In the genomic region with DNA sequence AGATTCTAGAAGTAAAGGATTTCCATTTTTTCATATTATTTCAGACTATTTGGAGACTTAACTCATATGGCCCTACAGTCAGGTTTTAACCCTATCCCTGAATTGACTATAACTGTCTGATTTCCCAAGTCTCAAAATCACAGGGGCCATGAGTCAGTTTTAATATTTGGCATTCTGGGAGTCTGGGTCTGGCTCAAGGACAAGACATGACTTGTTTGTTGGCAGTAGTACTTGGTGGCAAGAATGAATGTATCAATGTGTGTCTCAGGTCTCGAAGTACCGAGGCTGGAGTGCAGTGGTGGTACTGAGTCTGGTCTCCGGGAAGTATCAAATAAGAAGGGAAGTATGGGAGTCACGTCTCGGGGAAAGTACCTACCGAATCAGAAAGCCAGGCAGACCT, we compare ENCODE assay signal across 27 cellular contexts. TPM values are rescaled to one million over a fixed set of nuclear protein-coding genes. Genes with fewer than 3 reads are reported as not detected.
A peak's percentile ranks its signal among the peaks of the same experiment; 100 is the strongest.
DNase-seq lines count a peak whose midpoint lies in the region; ATAC-seq and TF ChIP-seq lines count a peak whose summit lies in the region.
"Had no signal": no experiment of that assay in that cellular context is flagged by ENCODE, and none has a peak within 500 bp of the region (broad histone marks: within the 10 kb centered on the region; RNA-seq: fewer than 3 reads in every experiment).

No MANE protein-coding gene starts in this region.

- H3K27ac ChIP-seq in breast epithelium (no peak overlapping the region), neuronal stem cell (replicated peaks; ENCODE audit: low read length) (no peak overlapping the region)
- H3K27ac ChIP-seq: HL-60, thyroid gland had no signal

- H2BK5ac ChIP-seq in neuronal stem cell (ENCODE audit: low read length): no peak overlapping the region

- peak; percentile 83 for DNase-seq in MCF 10A (ENCODE audit: unreplicated experiment)
- no peak for DNase-seq in breast epithelium (ENCODE audit: low spot score in 2 of 2)
- DNase-seq in astrocyte of the spinal cord (ENCODE audit: low read depth, low spot score): peak; percentile 51
- DNase-seq in fibroblast of the conjunctiva (ENCODE audit: low read depth): peak; percentile 4
- DNase-seq in sciatic nerve (ENCODE audit: low spot score): no peak
- no peak for DNase-seq in activated CD4-positive, alpha-beta T cell treated with anti-CD3 and anti-CD28 coated beads, Interleukin-2, amount 10 ng/mL, durations not matched to agents 7 days and 5 days
- DNase-seq in mucosa of descending colon: no peak
- no peak for DNase-seq in neuronal stem cell (ENCODE audit: low spot score)
- DNase-seq: activated CD4-positive, CD25-positive, alpha-beta regulatory T cell; activated CD8-positive, alpha-beta T cell treated with anti-CD3 and anti-CD28 coated beads for 36 hours; activated gamma-delta T cell treated with Interleukin-2 at 50 U/mL for 16 hours; amygdala; Calu3; cerebellar nuclear complex; EL; H7; NCI-H2081; NCI-H345; NCI-H82; Right ventricle myocardium superior; small intestine; stimulated activated CD4-positive, alpha-beta T cell treated with anti-CD3 and anti-CD28 coated beads, Interleukin-2, amount 100 ng/mL, for 24 hours; stimulated activated naive B cell treated with anti-CD40 and anti-IgM and Interleukin-4, amounts not matched to agents 10 μg/mL and 1 μg/mL and 100 μg/mL, for 72 hours; thyroid gland had no signal

- H4K91ac ChIP-seq in neuronal stem cell (ENCODE audit: low read depth, low read length, poor library complexity): no peak overlapping the region

- H3K9me3 ChIP-seq in breast epithelium (no peaks in the 10 kb centered on the region), mucosa of descending colon (no peaks in the 10 kb centered on the region), neuronal stem cell (replicated peaks in 1 of 2; ENCODE audit: control insufficient read depth in 2 of 2, insufficient read depth in 1 of 2, low read depth in 1 of 2, low read length in 2 of 2) (no peaks in the 10 kb centered on the region)
- H3K9me3 ChIP-seq: thyroid gland had no signal

- no peak overlapping the region for H3K4me2 ChIP-seq in neuronal stem cell (ENCODE audit: insufficient read depth, low read length, poor library complexity, severe bottlenecking)

- TF ChIP-seq CTCF in MCF 10A (IDR thresholded peaks at IDR 0.05; ENCODE audit: unreplicated experiment) (no peak), breast epithelium (IDR thresholded peaks at IDR 0.05) (no peak), astrocyte of the spinal cord (IDR thresholded peaks at IDR 0.05; ENCODE audit: low read depth, low read length) (no peak), mucosa of descending colon (IDR thresholded peaks at IDR 0.05) (no peak)

- H4K8ac ChIP-seq in neuronal stem cell (ENCODE audit: low read depth, low read length): no peak overlapping the region

- ATAC-seq in sciatic nerve: no peak
- no peak for ATAC-seq in mucosa of descending colon
- ATAC-seq: activated CD8-positive, alpha-beta T cell treated with anti-CD3 and anti-CD28 coated beads for 36 hours; left lobe of liver; stimulated activated naive B cell treated with anti-CD40 and anti-IgM and Interleukin-4, amounts not matched to agents 10 μg/mL and 1 μg/mL and 100 μg/mL, for 72 hours had no signal

- no peak overlapping the region for H3K18ac ChIP-seq in neuronal stem cell (ENCODE audit: low read length)

- no peaks in the 10 kb centered on the region for H3K9me3 Mint-ChIP-seq in MCF 10A (ENCODE audit: unreplicated experiment)
- no peaks in the 10 kb centered on the region for H3K9me3 Mint-ChIP-seq in activated CD4-positive, alpha-beta T cell treated with anti-CD3 and anti-CD28 coated beads, Interleukin-2, amount 10 ng/mL, durations not matched to agents 7 days and 5 days
- H3K9me3 Mint-ChIP-seq: activated CD8-positive, alpha-beta T cell treated with anti-CD3 and anti-CD28 coated beads for 36 hours; neural crest cell; stimulated activated naive B cell treated with anti-CD40 and anti-IgM and Interleukin-4, amounts not matched to agents 10 μg/mL and 1 μg/mL and 100 μg/mL, for 72 hours had no signal

- in situ Hi-C loops in astrocyte of the spinal cord (cut with HindIII; ENCODE audit: low sequenced_read_pairs): no loop called here

- no peaks in the 10 kb centered on the region for H3K27me3 Mint-ChIP-seq in MCF 10A (ENCODE audit: insufficient read depth, unreplicated experiment)
- H3K27me3 Mint-ChIP-seq in activated CD4-positive, alpha-beta T cell treated with anti-CD3 and anti-CD28 coated beads, Interleukin-2, amount 10 ng/mL, durations not matched to agents 7 days and 5 days: no peaks in the 10 kb centered on the region
- H3K27me3 Mint-ChIP-seq: activated CD8-positive, alpha-beta T cell treated with anti-CD3 and anti-CD28 coated beads for 36 hours; stimulated activated naive B cell treated with anti-CD40 and anti-IgM and Interleukin-4, amounts not matched to agents 10 μg/mL and 1 μg/mL and 100 μg/mL, for 72 hours had no signal

- WGBS in neuronal stem cell (ENCODE audit: extremely low coverage in 2 of 2, insufficient read length in 2 of 2, insufficient replicate concordance in 1 of 2), 2 donors: no CpG with 5 or more reads among the region's 6 CpGs

- no peaks in the 10 kb centered on the region for H3K27me3 ChIP-seq in breast epithelium
- H3K27me3 ChIP-seq in neuronal stem cell (ENCODE audit: control insufficient read depth in 3 of 3, insufficient read depth in 3 of 3, low read depth in 1 of 3, low read length in 3 of 3): no peaks in the 10 kb centered on the region
- H3K27me3 ChIP-seq: thyroid gland had no signal

- intact Hi-C loops in MCF 10A (cut with micrococcal nuclease) (no loop called here), breast epithelium (cut with DNase I; ENCODE audit: low total_unique reads) (no loop called here), sciatic nerve (cut with DNase I) (no loop called here), mucosa of descending colon (cut with DNase I, micrococcal nuclease) (no loop called here)

- no peak overlapping the region for H2AK5ac ChIP-seq in neuronal stem cell (ENCODE audit: low read depth, low read length)

- no peak overlapping the region for H2BK12ac ChIP-seq in neuronal stem cell (ENCODE audit: low read length)

- TF ChIP-seq POLR2A in breast epithelium (IDR thresholded peaks at IDR 0.05): no peak

- H3K23ac ChIP-seq in neuronal stem cell (ENCODE audit: low read depth, low read length, poor library complexity): no peak overlapping the region

- H3K27ac Mint-ChIP-seq in MCF 10A (ENCODE audit: low read depth, unreplicated experiment): peak overlapping the region; percentile 24
- H3K27ac Mint-ChIP-seq in activated CD4-positive, alpha-beta T cell treated with anti-CD3 and anti-CD28 coated beads, Interleukin-2, amount 10 ng/mL, durations not matched to agents 7 days and 5 days: no peak overlapping the region
- H3K27ac Mint-ChIP-seq: activated CD8-positive, alpha-beta T cell treated with anti-CD3 and anti-CD28 coated beads for 36 hours; stimulated activated naive B cell treated with anti-CD40 and anti-IgM and Interleukin-4, amounts not matched to agents 10 μg/mL and 1 μg/mL and 100 μg/mL, for 72 hours had no signal

- no peak overlapping the region for H3K9ac ChIP-seq in neuronal stem cell (ENCODE audit: low read depth, low read length, poor library complexity)

- POLR2A ChIA-PET in MCF 10A (lab: Yijun Ruan, JAX): no interaction called here
- POLR2A ChIA-PET in activated CD4-positive, alpha-beta T cell treated with anti-CD3 and anti-CD28 coated beads, Interleukin-2, amount 10 ng/mL, durations not matched to agents 7 days and 5 days (lab: Charles Lee): no interaction called here

- H2BK15ac ChIP-seq in neuronal stem cell (ENCODE audit: low read length): no peak overlapping the region

- no peaks in the 10 kb centered on the region for H3K79me1 ChIP-seq in neuronal stem cell (ENCODE audit: low read depth, low read length)

- peaks cover 87% of the 10 kb centered on the region for H3K36me3 Mint-ChIP-seq in MCF 10A (ENCODE audit: insufficient read depth, unreplicated experiment)
- H3K36me3 Mint-ChIP-seq in activated CD4-positive, alpha-beta T cell treated with anti-CD3 and anti-CD28 coated beads, Interleukin-2, amount 10 ng/mL, durations not matched to agents 7 days and 5 days (ENCODE audit: low read depth): peaks cover 51% of the 10 kb centered on the region

- no peak overlapping the region for H3K4ac ChIP-seq in neuronal stem cell (ENCODE audit: low read length)

- H2AFZ ChIP-seq in neuronal stem cell (ENCODE audit: low read length): no peak overlapping the region

- no TSS peak for BruUV-seq in MCF 10A (replicated peaks; lab: Mats Ljungman, UMichigan)

- no peak overlapping the region for H3K14ac ChIP-seq in neuronal stem cell (ENCODE audit: low read length)

- H3K4me1 Mint-ChIP-seq in MCF 10A (ENCODE audit: insufficient read depth, unreplicated experiment): peaks cover 21% of the 10 kb centered on the region
- peaks cover 7% of the 10 kb centered on the region for H3K4me1 Mint-ChIP-seq in activated CD4-positive, alpha-beta T cell treated with anti-CD3 and anti-CD28 coated beads, Interleukin-2, amount 10 ng/mL, durations not matched to agents 7 days and 5 days

- H3K4me1 ChIP-seq in breast epithelium (no peaks in the 10 kb centered on the region), mucosa of descending colon (ENCODE audit: low read depth) (no peaks in the 10 kb centered on the region), neuronal stem cell (ENCODE audit: control insufficient read depth in 2 of 2, insufficient read depth in 1 of 2, low read depth in 1 of 2, low read length in 2 of 2) (no peaks in the 10 kb centered on the region)
- H3K4me1 ChIP-seq: thyroid gland had no signal

- peaks cover 7% of the 10 kb centered on the region for H3K36me3 ChIP-seq in breast epithelium
- peaks cover 5% of the 10 kb centered on the region for H3K36me3 ChIP-seq in mucosa of descending colon (ENCODE audit: low read depth)
- H3K36me3 ChIP-seq in neuronal stem cell (replicated peaks in 1 of 2; ENCODE audit: control insufficient read depth in 2 of 2, insufficient read depth in 2 of 2, low read length in 2 of 2): peaks cover 32 to 95% of the 10 kb centered on the region in 2 donors

- H3K4me3 ChIP-seq in breast epithelium (no peak overlapping the region), astrocyte of the spinal cord (ENCODE audit: low read depth, low read length) (no peak overlapping the region), mucosa of descending colon (no peak overlapping the region), neuronal stem cell (ENCODE audit: low read length in 2 of 2) (no peak overlapping the region)
- H3K4me3 ChIP-seq: thyroid gland had no signal

- no peak overlapping the region for H2BK120ac ChIP-seq in neuronal stem cell (ENCODE audit: low read depth, low read length)

- no peak overlapping the region for H3K4me3 Mint-ChIP-seq in MCF 10A (ENCODE audit: unreplicated experiment)
- no peak overlapping the region for H3K4me3 Mint-ChIP-seq in activated CD4-positive, alpha-beta T cell treated with anti-CD3 and anti-CD28 coated beads, Interleukin-2, amount 10 ng/mL, durations not matched to agents 7 days and 5 days
- H3K4me3 Mint-ChIP-seq: activated CD8-positive, alpha-beta T cell treated with anti-CD3 and anti-CD28 coated beads for 36 hours; neural crest cell; stimulated activated naive B cell treated with anti-CD40 and anti-IgM and Interleukin-4, amounts not matched to agents 10 μg/mL and 1 μg/mL and 100 μg/mL, for 72 hours had no signal

- CTCF ChIA-PET in MCF 10A (lab: Yijun Ruan, JAX): interaction anchor here (0.7 to 3.1 kb wide), 3 partner anchors 9 to 181 kb away, joined by 3 to 11 read pairs (median 9); no protein-coding TSS in a partner anchor
- CTCF ChIA-PET in activated CD4-positive, alpha-beta T cell treated with anti-CD3 and anti-CD28 coated beads, Interleukin-2, amount 10 ng/mL, durations not matched to agents 7 days and 5 days (lab: Charles Lee): interaction anchor here (1.2 kb wide), 1 partner anchor 13 kb away, joined by 3 read pairs; no protein-coding TSS in a partner anchor

RNA-seq across cellular contexts. Expression of gene UMPS, which starts 10.8 kb away (rescaled TPM):
- 33.4 and 49.3 TPM in 2 replicates for total RNA-seq in MCF 10A (2022)
- total RNA-seq in breast epithelium: 10 to 100 TPM; 18.4 to 34.1 (median 28.0) TPM
- 18.3 TPM for total RNA-seq in sciatic nerve
- total RNA-seq in activated CD4-positive, alpha-beta T cell treated with anti-CD3 and anti-CD28 coated beads, Interleukin-2, amount 10 ng/mL, durations not matched to agents 7 days and 5 days: 10 to 100 TPM; 26.9 to 27.8 TPM
- 10 to 100 TPM; 22.6 to 25.7 (median 23.6) TPM for total RNA-seq in mucosa of descending colon
- polyA plus RNA-seq in neuronal stem cell (2013, experiment 1 of 2): 13.8 TPM
- polyA plus RNA-seq in neuronal stem cell (2013, experiment 2 of 2): 13.2 TPM

Comparison
In these comparisons a context has a peak if more than half of its experiments do, and no peak if none do; other contexts are left out.
1. DNase-seq: peak in MCF 10A (single experiment), astrocyte of the spinal cord (single experiment) and fibroblast of the conjunctiva (single experiment); none in breast epithelium (0 of 2), sciatic nerve (single experiment), activated CD4-positive, alpha-beta T cell treated with anti-CD3 and anti-CD28 coated beads, Interleukin-2, amount 10 ng/mL, durations not matched to agents 7 days and 5 days (single experiment), mucosa of descending colon (0 of 3) and neuronal stem cell (single experiment).